In the genomic region with DNA sequence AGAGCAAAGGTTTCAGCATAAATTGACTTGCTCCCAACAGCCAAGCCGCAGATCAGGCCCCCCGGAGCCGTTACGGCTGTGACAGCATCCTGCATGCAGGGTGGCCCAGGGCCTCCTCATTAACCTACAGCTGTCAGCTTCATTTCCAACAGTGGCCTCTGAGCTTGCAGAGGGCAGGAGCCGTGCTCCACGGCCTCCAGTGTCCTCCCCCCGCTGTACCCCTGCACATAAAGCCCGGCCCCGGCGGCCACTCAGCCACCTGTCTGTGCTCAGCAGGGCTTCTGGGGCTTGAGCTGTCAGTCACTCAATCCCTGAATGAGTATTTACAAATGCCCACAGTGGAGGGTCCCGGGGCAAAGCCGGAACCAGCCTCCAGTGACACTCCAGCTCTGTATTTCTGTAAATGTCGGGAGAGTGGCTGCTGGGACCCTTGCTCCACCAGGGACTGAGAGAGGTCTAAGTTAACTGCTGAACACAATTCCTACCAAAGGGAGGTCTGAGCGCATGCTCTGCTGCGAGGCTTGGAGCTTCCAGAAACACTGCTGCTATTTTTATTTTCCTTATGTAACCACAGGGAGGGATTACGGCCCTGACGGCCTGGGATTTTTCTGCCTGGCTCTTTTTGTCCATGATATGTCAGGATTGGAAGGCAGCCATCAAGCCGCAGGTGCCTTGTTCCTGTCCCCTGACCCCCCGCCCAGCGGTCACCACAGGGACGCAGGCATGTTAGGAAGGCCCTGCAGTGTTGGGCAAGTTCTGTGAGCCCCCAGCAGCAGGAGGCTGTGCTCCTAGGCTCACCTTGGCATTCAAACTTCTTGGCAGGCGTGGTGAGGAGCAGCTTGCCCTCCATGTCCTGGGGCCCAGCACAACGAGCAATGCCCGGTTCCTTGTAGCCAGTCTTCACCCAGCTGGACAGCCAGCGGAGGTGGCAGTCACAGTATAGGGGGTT, we compare ENCODE assay signal across 11 cellular contexts.
A peak's percentile ranks its signal among the peaks of the same experiment; 100 is the strongest.
DNase-seq lines count a peak whose midpoint lies in the region; ATAC-seq and TF ChIP-seq lines count a peak whose summit lies in the region.
"Had no signal": no experiment of that assay in that cellular context is flagged by ENCODE, and none has a peak within 500 bp of the region (broad histone marks: within the 10 kb centered on the region; RNA-seq: fewer than 3 reads in every experiment).

No MANE protein-coding gene starts in this region.

- H3K27ac ChIP-seq in sigmoid colon: peak overlapping the region; percentile 65 to 80 (median 74)

- intact Hi-C loops in sigmoid colon (cut with DNase I): loop anchor here (2.0 to 10.0 kb wide), 2 partner anchors 188 to 256 kb away; partner anchors contain the start of gene LCOR

- TF ChIP-seq EP300 in sigmoid colon (IDR thresholded peaks at IDR 0.05): no peak

- ATAC-seq in HG03196 (IDR thresholded peaks at IDR 0.05; ENCODE audit: unreplicated experiment) (no peak), GM18909 (IDR thresholded peaks at IDR 0.05; ENCODE audit: poor library complexity, unreplicated experiment) (no peak)
- ATAC-seq: Panc1 had no signal

- H3K4me1 ChIP-seq in sigmoid colon: peaks cover 0 to 39% (median 35%) of the 10 kb centered on the region in 4 donors

- DNase-seq in NCI-H146 treated with DMSO at 0.1 percent for 48 hours (lab: John Stamatoyannopoulos, UW; ENCODE audit: unreplicated experiment): peak; percentile 80
- DNase-seq in astrocyte of the hippocampus (ENCODE audit: low read depth, low spot score): peak; percentile 50
- peak; percentile 8 to 23 for DNase-seq in hippocampal formation (lab: John Stamatoyannopoulos, UW)
- DNase-seq in sigmoid colon: peak; percentile 83
- no peak for DNase-seq in germinal center (ENCODE audit: low spot score)
- no peak for DNase-seq in HPDE6-E6E7 (ENCODE audit: extremely low spot score)
- DNase-seq: Caco-2; stimulated activated CD4-positive, alpha-beta T cell treated with anti-CD3 and anti-CD28 coated beads, Interleukin-12 subunit alpha, Interleukin-12 subunit beta, amount 100 ng/mL, for 4 hours had no signal

- H3K27me3 ChIP-seq in sigmoid colon: no peaks in the 10 kb centered on the region

- 36 to 66% methylated on average over 25 of the region's 25 CpGs for WGBS in sigmoid colon, 2 donors

- no peak for TF ChIP-seq POLR2A in sigmoid colon (IDR thresholded peaks at IDR 0.05)

- no peaks in the 10 kb centered on the region for H3K36me3 ChIP-seq in sigmoid colon

- peak overlapping the region in 1 of 4 donors; percentile 4 for H3K4me3 ChIP-seq in sigmoid colon

- no peaks in the 10 kb centered on the region for H3K9me3 ChIP-seq in sigmoid colon
- H3K9me3 ChIP-seq: Caco-2 had no signal

- TF ChIP-seq CTCF in sigmoid colon (IDR thresholded peaks at IDR 0.05): peak in 1 of 4 experiments; percentile 14

Comparison
In these comparisons a context has a peak if more than half of its experiments do, and no peak if none do; other contexts are left out.
1. DNase-seq: peak in NCI-H146 treated with DMSO at 0.1 percent for 48 hours (single experiment), astrocyte of the hippocampus (single experiment), hippocampal formation (2 of 2) and sigmoid colon (single experiment); none in germinal center (single experiment) and HPDE6-E6E7 (single experiment).